Comparison of ENCODE assay signal across 10 cellular contexts in genomic region chrX:2708016-2708415, GRCh38. TPM values are rescaled to one million over a fixed set of nuclear protein-coding genes. Genes with fewer than 3 reads are reported as not detected.
DNase-seq lines count a peak whose midpoint lies in the region; ATAC-seq and TF ChIP-seq lines count a peak whose summit lies in the region.
"Had no signal": no experiment of that assay in that cellular context is flagged by ENCODE, and none has a peak within 500 bp of the region (broad histone marks: within the 10 kb centered on the region; RNA-seq: fewer than 3 reads in every experiment).

No MANE protein-coding gene starts in this region.

- POLR2A ChIA-PET in MCF 10A (lab: Yijun Ruan, JAX) = no interaction called here
- POLR2A ChIA-PET in naive thymus-derived CD4-positive, alpha-beta T cell (lab: Charles Lee) = no interaction called here

- no peaks in the 10 kb centered on the region for H3K27me3 ChIP-seq in naive thymus-derived CD4-positive, alpha-beta T cell (ENCODE audit: control insufficient read depth in 2 of 2, insufficient read depth in 2 of 2, low read length in 2 of 2)
- no peaks in the 10 kb centered on the region for H3K27me3 ChIP-seq in H7 (ENCODE audit: control insufficient read depth, insufficient read depth, low read length)

- TF ChIP-seq CTCF in MCF 10A (IDR thresholded peaks at IDR 0.05; ENCODE audit: unreplicated experiment) (no peak), mucosa of descending colon (IDR thresholded peaks at IDR 0.05) (no peak)

- no peak for ATAC-seq in naive thymus-derived CD4-positive, alpha-beta T cell
- ATAC-seq in HG03135 (IDR thresholded peaks at IDR 0.05; ENCODE audit: unreplicated experiment) = no peak
- no peak for ATAC-seq in HG03432 (IDR thresholded peaks at IDR 0.05; ENCODE audit: unreplicated experiment)
- ATAC-seq in mucosa of descending colon = no peak

- intact Hi-C loops in MCF 10A (cut with micrococcal nuclease) = no loop called here
- intact Hi-C loops in naive thymus-derived CD4-positive, alpha-beta T cell (cut with micrococcal nuclease) = no loop called here
- intact Hi-C loops in mucosa of descending colon (cut with DNase I, micrococcal nuclease) = no loop called here

- H3K36me3 Mint-ChIP-seq in IgD-negative memory B cell (peaks cover 5% of the 10 kb centered on the region), MCF 10A (ENCODE audit: insufficient read depth, unreplicated experiment) (peaks cover 9% of the 10 kb centered on the region)
- peaks cover 0 to 29% (median 0%) of the 10 kb centered on the region in 5 donors for H3K36me3 Mint-ChIP-seq in naive thymus-derived CD4-positive, alpha-beta T cell

- H3K4me3 Mint-ChIP-seq in IgD-negative memory B cell = peak overlapping the region; percentile 34 to 88 (median 72)
- H3K4me3 Mint-ChIP-seq in MCF 10A (ENCODE audit: unreplicated experiment) = peak overlapping the region; percentile 63
- H3K4me3 Mint-ChIP-seq in naive thymus-derived CD4-positive, alpha-beta T cell = peak overlapping the region in 6 of 10 donors; percentile 55 to 84 (median 64)

- DNase-seq in CD1c-positive myeloid dendritic cell (ENCODE audit: extremely low spot score) (peak; percentile 36), MCF 10A (ENCODE audit: unreplicated experiment) (peak; percentile 16), H7 (no peak), mucosa of descending colon (no peak)
- no peak for DNase-seq in naive thymus-derived CD4-positive, alpha-beta T cell
- DNase-seq: erythroblast, NCI-H187 had no signal

- peaks cover 39 to 69% of the 10 kb centered on the region in 2 donors for H3K4me1 ChIP-seq in naive thymus-derived CD4-positive, alpha-beta T cell (ENCODE audit: control insufficient read depth in 2 of 2, insufficient read depth in 2 of 2, low read length in 2 of 2)
- H3K4me1 ChIP-seq in mucosa of descending colon (ENCODE audit: low read depth) = peaks cover 50% of the 10 kb centered on the region

- H3K9me3 ChIP-seq in naive thymus-derived CD4-positive, alpha-beta T cell (ENCODE audit: control insufficient read depth in 2 of 3, low read length in 3 of 3) = no peaks in the 10 kb centered on the region
- no peaks in the 10 kb centered on the region for H3K9me3 ChIP-seq in mucosa of descending colon

- H3K27me3 Mint-ChIP-seq in IgD-negative memory B cell (no peaks in the 10 kb centered on the region), MCF 10A (ENCODE audit: insufficient read depth, unreplicated experiment) (no peaks in the 10 kb centered on the region)
- H3K27me3 Mint-ChIP-seq in naive thymus-derived CD4-positive, alpha-beta T cell = no peaks in the 10 kb centered on the region

- BruUV-seq in MCF 10A (replicated peaks; lab: Mats Ljungman, UMichigan) = no TSS peak

- H3K36me3 ChIP-seq in naive thymus-derived CD4-positive, alpha-beta T cell (ENCODE audit: control insufficient read depth in 2 of 3, insufficient read depth in 3 of 3, low read length in 3 of 3) = peaks cover 0 to 5% (median 0%) of the 10 kb centered on the region in 3 experiments
- no peaks in the 10 kb centered on the region; the same call in 1 of the 2 replicates for H3K36me3 ChIP-seq in H7 (replicated peaks; ENCODE audit: control insufficient read depth, insufficient read depth, low read length)
- H3K36me3 ChIP-seq in mucosa of descending colon (ENCODE audit: low read depth) = peaks cover 7% of the 10 kb centered on the region

- H3K27ac Mint-ChIP-seq in IgD-negative memory B cell (peak overlapping the region; percentile 74 to 95 (median 95)), MCF 10A (ENCODE audit: low read depth, unreplicated experiment) (peak overlapping the region; percentile 95)
- H3K27ac Mint-ChIP-seq in naive thymus-derived CD4-positive, alpha-beta T cell = peak overlapping the region in 8 of 9 donors; percentile 42 to 96 (median 74)

- H3K4me1 Mint-ChIP-seq in IgD-negative memory B cell (peaks cover 27 to 57% (median 43%) of the 10 kb centered on the region in 3 donors), MCF 10A (ENCODE audit: insufficient read depth, unreplicated experiment) (peaks cover 39% of the 10 kb centered on the region)
- peaks cover 44 to 77% (median 69%) of the 10 kb centered on the region in 7 donors for H3K4me1 Mint-ChIP-seq in naive thymus-derived CD4-positive, alpha-beta T cell

- no peaks in the 10 kb centered on the region for H3K9me3 Mint-ChIP-seq in IgD-negative memory B cell
- H3K9me3 Mint-ChIP-seq in MCF 10A (ENCODE audit: unreplicated experiment) = no peaks in the 10 kb centered on the region
- peaks cover 0 to 3% (median 0%) of the 10 kb centered on the region in 11 donors for H3K9me3 Mint-ChIP-seq in naive thymus-derived CD4-positive, alpha-beta T cell

- CTCF ChIA-PET in MCF 10A (lab: Yijun Ruan, JAX) = no interaction called here
- CTCF ChIA-PET in naive thymus-derived CD4-positive, alpha-beta T cell (lab: Charles Lee) = no interaction called here

- H3K4me3 ChIP-seq in naive thymus-derived CD4-positive, alpha-beta T cell (ENCODE audit: low read length) = no peak overlapping the region
- no peak overlapping the region for H3K4me3 ChIP-seq in H7 (ENCODE audit: insufficient read depth, low read depth, low read length)
- no peak overlapping the region for H3K4me3 ChIP-seq in mucosa of descending colon

- H3K27ac ChIP-seq in naive thymus-derived CD4-positive, alpha-beta T cell (ENCODE audit: low read depth, low read length) = no peak overlapping the region

RNA-seq across cellular contexts. Expression of gene CD99, which starts 16.9 kb away (rescaled TPM):
- polyA plus RNA-seq in IgD-negative memory B cell = 278 TPM
- total RNA-seq in MCF 10A (2022) (173 and 176 TPM in 2 replicates), mucosa of descending colon (100 to 1,000 TPM; 147 to 326 (median 171) TPM)
- 100 to 1,000 TPM; 112 to 293 (median 181) TPM for total RNA-seq in naive thymus-derived CD4-positive, alpha-beta T cell
- polyA plus RNA-seq in naive thymus-derived CD4-positive, alpha-beta T cell = 100 to 1,000 TPM; 151 to 153 TPM
- 112 and 125 TPM in 2 replicates for total RNA-seq in H7 (2014; rRNA removed; shearing (Covaris generic))

RNA-seq across cellular contexts. Expression of gene XG, which starts 43.8 kb away (rescaled TPM):
- polyA plus RNA-seq in IgD-negative memory B cell = not detected
- total RNA-seq in MCF 10A (2022) (not detected in 2 replicates), mucosa of descending colon (1 to 10 TPM in 1 of 3 donors, not detected in 2; 2.6 TPM)
- under 1 TPM in 2 of 5 experiments, not detected in 3; 0.22 to 0.71 TPM for total RNA-seq in naive thymus-derived CD4-positive, alpha-beta T cell
- not detected for polyA plus RNA-seq in naive thymus-derived CD4-positive, alpha-beta T cell
- total RNA-seq in H7 (2014; rRNA removed; shearing (Covaris generic)) = 0.17 and 0.67 TPM in 2 replicates

Comparison
In these comparisons a context has a peak if more than half of its experiments do, and no peak if none do; other contexts are left out.
1. DNase-seq: peak in CD1c-positive myeloid dendritic cell (single experiment) and MCF 10A (single experiment); none in naive thymus-derived CD4-positive, alpha-beta T cell (0 of 9), H7 (single experiment) and mucosa of descending colon (0 of 3).
2. Peak in every context shown above with its lines, with median percentiles within 50 percentile points of each other: H3K27ac Mint-ChIP-seq and H3K4me3 Mint-ChIP-seq.